Comparison of ENCODE assay signal across 15 cellular contexts in genomic region chr1:114263343-114263742, GRCh38.
DNase-seq lines count a peak whose midpoint lies in the region; ATAC-seq and TF ChIP-seq lines count a peak whose summit lies in the region.
"Had no signal": no experiment of that assay in that cellular context is flagged by ENCODE, and none has a peak within 500 bp of the region (broad histone marks: within the 10 kb centered on the region; RNA-seq: fewer than 3 reads in every experiment).

No MANE protein-coding gene starts in this region.

- peak; percentile 20 for ATAC-seq in activated CD8-positive, alpha-beta T cell treated with anti-CD3 and anti-CD28 coated beads for 36 hours
- ATAC-seq in activated CD8-positive, alpha-beta T cell treated with anti-CD3 and anti-CD28 coated beads, Interleukin-2, amount 10 ng/mL, durations not matched to agents 7 days and 5 days: no peak
- ATAC-seq in GM21737 (IDR thresholded peaks at IDR 0.05; ENCODE audit: unreplicated experiment): peak; percentile 83
- ATAC-seq in HG03135 (IDR thresholded peaks at IDR 0.05; ENCODE audit: unreplicated experiment): peak; percentile 91
- ATAC-seq in naive thymus-derived CD8-positive, alpha-beta T cell: no peak
- ATAC-seq: right lobe of liver had no signal

- no peak overlapping the region for H3K4me3 ChIP-seq in neural progenitor cell
- H3K4me3 ChIP-seq: colonic mucosa, right lobe of liver had no signal

- H3K9me3 ChIP-seq in neural progenitor cell (ENCODE audit: low read depth): no peaks in the 10 kb centered on the region
- H3K9me3 ChIP-seq: colonic mucosa, right lobe of liver had no signal

- H3K79me2 ChIP-seq in neural progenitor cell (ENCODE audit: low read depth): no peaks in the 10 kb centered on the region

- H3K27ac ChIP-seq in neural progenitor cell: no peak overlapping the region
- H3K27ac ChIP-seq: colonic mucosa, right lobe of liver had no signal

- H3K36me3 Mint-ChIP-seq in activated CD8-positive, alpha-beta T cell treated with anti-CD3 and anti-CD28 coated beads for 36 hours (ENCODE audit: low read depth): no peaks in the 10 kb centered on the region
- H3K36me3 Mint-ChIP-seq in activated CD8-positive, alpha-beta T cell treated with anti-CD3 and anti-CD28 coated beads, Interleukin-2, amount 10 ng/mL, durations not matched to agents 7 days and 5 days (ENCODE audit: low read depth): no peaks in the 10 kb centered on the region
- H3K36me3 Mint-ChIP-seq in neural progenitor cell (no peaks in the 10 kb centered on the region), glutamatergic neuron (ENCODE audit: unreplicated experiment) (no peaks in the 10 kb centered on the region)
- no peaks in the 10 kb centered on the region for H3K36me3 Mint-ChIP-seq in naive thymus-derived CD8-positive, alpha-beta T cell

- intact Hi-C loops in activated CD8-positive, alpha-beta T cell treated with anti-CD3 and anti-CD28 coated beads for 36 hours (cut with micrococcal nuclease): no loop called here

- no peak overlapping the region for H3K4me3 Mint-ChIP-seq in activated CD8-positive, alpha-beta T cell treated with anti-CD3 and anti-CD28 coated beads for 36 hours
- H3K4me3 Mint-ChIP-seq in activated CD8-positive, alpha-beta T cell treated with anti-CD3 and anti-CD28 coated beads, Interleukin-2, amount 10 ng/mL, durations not matched to agents 7 days and 5 days: no peak overlapping the region
- H3K4me3 Mint-ChIP-seq in neural progenitor cell: no peak overlapping the region
- no peak overlapping the region for H3K4me3 Mint-ChIP-seq in naive thymus-derived CD8-positive, alpha-beta T cell
- H3K4me3 Mint-ChIP-seq in glutamatergic neuron (ENCODE audit: unreplicated experiment): no peak overlapping the region
- H3K4me3 Mint-ChIP-seq: activated naive CD8-positive, alpha-beta T cell had no signal

- no peak overlapping the region for H3K9ac ChIP-seq in neural progenitor cell

- H3F3A ChIP-seq in neural progenitor cell (ENCODE audit: low read depth): peaks cover 5% of the 10 kb centered on the region

- H3K4me1 ChIP-seq in neural progenitor cell: peaks cover 20% of the 10 kb centered on the region
- H3K4me1 ChIP-seq: colonic mucosa, right lobe of liver had no signal

- peaks cover 4% of the 10 kb centered on the region for H3K27me3 Mint-ChIP-seq in activated CD8-positive, alpha-beta T cell treated with anti-CD3 and anti-CD28 coated beads for 36 hours
- peaks cover 21% of the 10 kb centered on the region for H3K27me3 Mint-ChIP-seq in activated CD8-positive, alpha-beta T cell treated with anti-CD3 and anti-CD28 coated beads, Interleukin-2, amount 10 ng/mL, durations not matched to agents 7 days and 5 days (ENCODE audit: low read depth)
- peaks cover 4% of the 10 kb centered on the region for H3K27me3 Mint-ChIP-seq in neural progenitor cell (ENCODE audit: insufficient read depth, low read depth)
- peaks cover 1 to 19% (median 9%) of the 10 kb centered on the region in 5 donors for H3K27me3 Mint-ChIP-seq in naive thymus-derived CD8-positive, alpha-beta T cell
- no peaks in the 10 kb centered on the region for H3K27me3 Mint-ChIP-seq in glutamatergic neuron (ENCODE audit: unreplicated experiment)

- peak overlapping the region; percentile 39 for H2AFZ ChIP-seq in neural progenitor cell (replicated peaks)

- H3K27ac Mint-ChIP-seq in activated CD8-positive, alpha-beta T cell treated with anti-CD3 and anti-CD28 coated beads for 36 hours: no peak overlapping the region
- H3K27ac Mint-ChIP-seq in activated CD8-positive, alpha-beta T cell treated with anti-CD3 and anti-CD28 coated beads, Interleukin-2, amount 10 ng/mL, durations not matched to agents 7 days and 5 days: no peak overlapping the region
- H3K27ac Mint-ChIP-seq in neural progenitor cell (no peak overlapping the region), glutamatergic neuron (ENCODE audit: unreplicated experiment) (no peak overlapping the region)
- H3K27ac Mint-ChIP-seq in naive thymus-derived CD8-positive, alpha-beta T cell: no peak overlapping the region
- H3K27ac Mint-ChIP-seq: activated naive CD8-positive, alpha-beta T cell had no signal

- no peaks in the 10 kb centered on the region for H3K36me3 ChIP-seq in neural progenitor cell
- H3K36me3 ChIP-seq: colonic mucosa, right lobe of liver had no signal

- CTCF ChIA-PET in activated CD8-positive, alpha-beta T cell treated with anti-CD3 and anti-CD28 coated beads for 36 hours (lab: Charles Lee): interaction anchor here (1.3 kb wide), 1 partner anchor 83 kb away, joined by 5 read pairs; no protein-coding TSS in a partner anchor
- CTCF ChIA-PET in activated CD8-positive, alpha-beta T cell treated with anti-CD3 and anti-CD28 coated beads, Interleukin-2, amount 10 ng/mL, durations not matched to agents 7 days and 5 days (lab: Charles Lee): no interaction called here

- no peak for TF ChIP-seq CTCF in activated CD8-positive, alpha-beta T cell treated with anti-CD3 and anti-CD28 coated beads for 36 hours (IDR thresholded peaks at IDR 0.05)
- TF ChIP-seq CTCF in neural progenitor cell (IDR thresholded peaks at IDR 0.05): no peak
- TF ChIP-seq CTCF in glutamatergic neuron (IDR thresholded peaks at IDR 0.05; ENCODE audit: partially characterized antibody, unreplicated experiment): no peak

- no peaks in the 10 kb centered on the region for H4K20me1 ChIP-seq in neural progenitor cell (ENCODE audit: low read depth)

- H3K27me3 ChIP-seq in neural progenitor cell: no peaks in the 10 kb centered on the region
- H3K27me3 ChIP-seq: right lobe of liver had no signal

- no peak for DNase-seq in activated CD8-positive, alpha-beta T cell treated with anti-CD3 and anti-CD28 coated beads for 36 hours
- no peak for DNase-seq in activated CD8-positive, alpha-beta T cell treated with anti-CD3 and anti-CD28 coated beads, Interleukin-2, amount 10 ng/mL, durations not matched to agents 7 days and 5 days
- no peak for DNase-seq in neural progenitor cell (ENCODE audit: low spot score)
- no peak for DNase-seq in naive thymus-derived CD8-positive, alpha-beta T cell
- no peak for DNase-seq in glutamatergic neuron
- DNase-seq in anterior cingulate cortex (lab: John Stamatoyannopoulos, UW): no peak
- DNase-seq: activated CD4-positive, alpha-beta T cell treated with anti-CD3 and anti-CD28 coated beads, Interleukin-2, amount 50 U/mL, for 1 hour; colonic mucosa; NCI-H2081 treated with DMSO at 0.1 percent for 48 hours; right lobe of liver; substantia nigra; SW 1271 had no signal

- peak overlapping the region; percentile 50 for H3K4me2 ChIP-seq in neural progenitor cell

- H3K9me3 Mint-ChIP-seq in activated CD8-positive, alpha-beta T cell treated with anti-CD3 and anti-CD28 coated beads for 36 hours: no peaks in the 10 kb centered on the region
- H3K9me3 Mint-ChIP-seq in activated CD8-positive, alpha-beta T cell treated with anti-CD3 and anti-CD28 coated beads, Interleukin-2, amount 10 ng/mL, durations not matched to agents 7 days and 5 days (ENCODE audit: insufficient read depth): no peaks in the 10 kb centered on the region
- H3K9me3 Mint-ChIP-seq in neural progenitor cell (peaks cover 2% of the 10 kb centered on the region), glutamatergic neuron (ENCODE audit: unreplicated experiment) (no peaks in the 10 kb centered on the region)
- no peaks in the 10 kb centered on the region for H3K9me3 Mint-ChIP-seq in naive thymus-derived CD8-positive, alpha-beta T cell

- POLR2A ChIA-PET in activated CD8-positive, alpha-beta T cell treated with anti-CD3 and anti-CD28 coated beads for 36 hours (lab: Charles Lee): interaction anchor here (0.6 kb wide), 1 partner anchor 1037 kb away, joined by 4 read pairs; no protein-coding TSS in a partner anchor
- POLR2A ChIA-PET in activated CD8-positive, alpha-beta T cell treated with anti-CD3 and anti-CD28 coated beads, Interleukin-2, amount 10 ng/mL, durations not matched to agents 7 days and 5 days (lab: Charles Lee): no interaction called here
- POLR2A ChIA-PET in naive thymus-derived CD8-positive, alpha-beta T cell (lab: Charles Lee): no interaction called here

- H3K4me1 Mint-ChIP-seq in activated CD8-positive, alpha-beta T cell treated with anti-CD3 and anti-CD28 coated beads for 36 hours (ENCODE audit: low read depth): no peaks in the 10 kb centered on the region
- no peaks in the 10 kb centered on the region for H3K4me1 Mint-ChIP-seq in activated CD8-positive, alpha-beta T cell treated with anti-CD3 and anti-CD28 coated beads, Interleukin-2, amount 10 ng/mL, durations not matched to agents 7 days and 5 days (ENCODE audit: low read depth)
- no peaks in the 10 kb centered on the region for H3K4me1 Mint-ChIP-seq in neural progenitor cell
- no peaks in the 10 kb centered on the region for H3K4me1 Mint-ChIP-seq in naive thymus-derived CD8-positive, alpha-beta T cell
- H3K4me1 Mint-ChIP-seq in glutamatergic neuron (ENCODE audit: low read depth, unreplicated experiment): no peaks in the 10 kb centered on the region

Comparison
In these comparisons a context has a peak if more than half of its experiments do, and no peak if none do; other contexts are left out.
1. ATAC-seq: peak in activated CD8-positive, alpha-beta T cell treated with anti-CD3 and anti-CD28 coated beads for 36 hours (single experiment), GM21737 (single experiment) and HG03135 (single experiment); none in activated CD8-positive, alpha-beta T cell treated with anti-CD3 and anti-CD28 coated beads, Interleukin-2, amount 10 ng/mL, durations not matched to agents 7 days and 5 days (single experiment) and naive thymus-derived CD8-positive, alpha-beta T cell (0 of 2).